Comparison of ENCODE assay signal across 1 cellular context in the genomic region with DNA sequence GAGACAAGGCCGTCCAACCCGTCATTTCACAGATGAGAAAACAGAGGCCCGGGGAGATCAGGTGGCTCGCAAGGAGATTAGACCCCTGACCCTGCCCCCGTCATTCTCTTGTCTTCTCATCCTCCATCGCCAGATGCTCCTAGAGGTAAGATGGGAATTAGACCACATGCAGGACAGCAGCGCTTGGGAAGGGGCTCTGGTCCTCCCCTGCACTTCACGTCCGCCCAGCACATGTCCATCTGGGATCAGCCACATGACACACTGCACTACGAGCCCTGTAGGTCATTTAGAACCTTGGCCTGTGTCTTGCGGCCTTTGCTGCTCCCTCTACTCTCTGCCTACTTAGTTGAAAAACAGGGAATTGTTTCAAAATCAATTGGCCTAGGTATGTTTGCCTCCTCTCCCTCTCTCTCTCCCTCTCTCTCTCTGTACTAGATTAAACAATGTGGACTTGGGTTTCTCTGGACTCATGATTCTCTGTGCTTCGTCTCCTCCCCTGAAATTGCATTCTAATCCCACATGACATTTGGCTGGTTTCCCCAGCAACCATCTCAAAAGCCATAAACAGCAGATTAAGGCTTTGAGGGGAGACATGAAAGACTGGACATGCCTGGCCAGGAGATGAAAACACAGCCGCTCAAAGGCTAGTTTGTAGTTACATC.
TF ChIP-seq lines count a peak whose summit lies in the region.

No MANE protein-coding gene starts in this region.

TF ChIP-seq in HepG2, 621 proteins besides CTCF, POLR2A, EP300 and RAD21 (continued from another document and continues in another):
- 0 out of 2 replicates have a peak, but pooled peaks have one; percentile 45 for TF ChIP-seq ZNF318 (CRISPR knock-in tag; IDR thresholded peaks at IDR 0.05)
- no peak for TF ChIP-seq ZNF329 (CRISPR knock-in tag; IDR thresholded peaks at IDR 0.05; ENCODE audit: low read depth)
- TF ChIP-seq TFDP1 (CRISPR knock-in tag; IDR thresholded peaks at IDR 0.05; ENCODE audit: borderline replicate concordance) = peak; percentile 78; the same call in 1 of the 2 replicates
- no peak for TF ChIP-seq NKX3-1 (CRISPR knock-in tag; IDR thresholded peaks at IDR 0.05)
- peak; percentile 95 for TF ChIP-seq ZNF430 (CRISPR knock-in tag; IDR thresholded peaks at IDR 0.05)
- peak; percentile 49; the same call in 1 of the 2 replicates for TF ChIP-seq ZNF574 (CRISPR knock-in tag; IDR thresholded peaks at IDR 0.05)
- TF ChIP-seq ZZZ3 (CRISPR knock-in tag; IDR thresholded peaks at IDR 0.05; ENCODE audit: borderline replicate concordance) = peak; percentile 69; the same call in 1 of the 2 replicates
- 0 out of 2 replicates have a peak, but pooled peaks have one; percentile 16 for TF ChIP-seq SMYD3 (CRISPR knock-in tag; IDR thresholded peaks at IDR 0.05)
- TF ChIP-seq, protein P1, sequence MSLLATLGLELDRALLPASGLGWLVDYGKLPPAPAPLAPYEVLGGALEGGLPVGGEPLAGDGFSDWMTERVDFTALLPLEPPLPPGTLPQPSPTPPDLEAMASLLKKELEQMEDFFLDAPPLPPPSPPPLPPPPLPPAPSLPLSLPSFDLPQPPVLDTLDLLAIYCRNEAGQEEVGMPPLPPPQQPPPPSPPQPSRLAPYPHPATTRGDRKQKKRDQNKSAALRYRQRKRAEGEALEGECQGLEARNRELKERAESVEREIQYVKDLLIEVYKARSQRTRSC (CRISPR knock-in tag; IDR thresholded peaks at IDR 0.05; ENCODE audit: low read depth) = peak; percentile 95; the same call in 1 of the 2 replicates
- peak; percentile 68 for TF ChIP-seq ONECUT2 (CRISPR knock-in tag; IDR thresholded peaks at IDR 0.05)
- TF ChIP-seq HOXA7 (CRISPR knock-in tag; IDR thresholded peaks at IDR 0.05) = no peak
- peak; percentile 86; the same call in 1 of the 2 replicates for TF ChIP-seq HINFP (CRISPR knock-in tag; IDR thresholded peaks at IDR 0.05; ENCODE audit: low read depth)
- TF ChIP-seq ZNF816 (CRISPR knock-in tag; IDR thresholded peaks at IDR 0.05; ENCODE audit: borderline replicate concordance) = 0 out of 2 replicates have a peak, but pooled peaks have one; percentile 36
- TF ChIP-seq, protein P2, sequence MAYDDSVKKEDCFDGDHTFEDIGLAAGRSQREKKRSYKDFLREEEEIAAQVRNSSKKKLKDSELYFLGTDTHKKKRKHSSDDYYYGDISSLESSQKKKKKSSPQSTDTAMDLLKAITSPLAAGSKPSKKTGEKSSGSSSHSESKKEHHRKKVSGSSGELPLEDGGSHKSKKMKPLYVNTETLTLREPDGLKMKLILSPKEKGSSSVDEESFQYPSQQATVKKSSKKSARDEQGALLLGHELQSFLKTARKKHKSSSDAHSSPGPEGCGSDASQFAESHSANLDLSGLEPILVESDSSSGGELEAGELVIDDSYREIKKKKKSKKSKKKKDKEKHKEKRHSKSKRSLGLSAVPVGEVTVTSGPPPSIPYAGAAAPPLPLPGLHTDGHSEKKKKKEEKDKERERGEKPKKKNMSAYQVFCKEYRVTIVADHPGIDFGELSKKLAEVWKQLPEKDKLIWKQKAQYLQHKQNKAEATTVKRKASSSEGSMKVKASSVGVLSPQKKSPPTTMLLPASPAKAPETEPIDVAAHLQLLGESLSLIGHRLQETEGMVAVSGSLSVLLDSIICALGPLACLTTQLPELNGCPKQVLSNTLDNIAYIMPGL (CRISPR knock-in tag; IDR thresholded peaks at IDR 0.05; ENCODE audit: borderline replicate concordance in 1 of 2, low read depth in 1 of 2) = peak in 1 of 2 experiments; percentile 80; a peak in 3 of 4 replicates
- TF ChIP-seq ZNF747 (CRISPR knock-in tag; IDR thresholded peaks at IDR 0.05; ENCODE audit: borderline replicate concordance) = 0 out of 2 replicates have a peak, but pooled peaks have one; percentile 36
- TF ChIP-seq ZNF556 (CRISPR knock-in tag; IDR thresholded peaks at IDR 0.05; ENCODE audit: borderline replicate concordance) = peak; percentile 79
- TF ChIP-seq, protein P3, sequence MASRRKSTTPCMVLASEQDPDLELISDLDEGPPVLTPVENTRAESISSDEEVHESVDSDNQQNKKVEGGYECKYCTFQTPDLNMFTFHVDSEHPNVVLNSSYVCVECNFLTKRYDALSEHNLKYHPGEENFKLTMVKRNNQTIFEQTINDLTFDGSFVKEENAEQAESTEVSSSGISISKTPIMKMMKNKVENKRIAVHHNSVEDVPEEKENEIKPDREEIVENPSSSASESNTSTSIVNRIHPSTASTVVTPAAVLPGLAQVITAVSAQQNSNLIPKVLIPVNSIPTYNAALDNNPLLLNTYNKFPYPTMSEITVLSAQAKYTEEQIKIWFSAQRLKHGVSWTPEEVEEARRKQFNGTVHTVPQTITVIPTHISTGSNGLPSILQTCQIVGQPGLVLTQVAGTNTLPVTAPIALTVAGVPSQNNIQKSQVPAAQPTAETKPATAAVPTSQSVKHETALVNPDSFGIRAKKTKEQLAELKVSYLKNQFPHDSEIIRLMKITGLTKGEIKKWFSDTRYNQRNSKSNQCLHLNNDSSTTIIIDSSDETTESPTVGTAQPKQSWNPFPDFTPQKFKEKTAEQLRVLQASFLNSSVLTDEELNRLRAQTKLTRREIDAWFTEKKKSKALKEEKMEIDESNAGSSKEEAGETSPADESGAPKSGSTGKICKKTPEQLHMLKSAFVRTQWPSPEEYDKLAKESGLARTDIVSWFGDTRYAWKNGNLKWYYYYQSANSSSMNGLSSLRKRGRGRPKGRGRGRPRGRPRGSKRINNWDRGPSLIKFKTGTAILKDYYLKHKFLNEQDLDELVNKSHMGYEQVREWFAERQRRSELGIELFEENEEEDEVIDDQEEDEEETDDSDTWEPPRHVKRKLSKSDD (CRISPR knock-in tag; IDR thresholded peaks at IDR 0.05; ENCODE audit: low read depth) = peak; percentile 76
- TF ChIP-seq PRDM10 (CRISPR knock-in tag; IDR thresholded peaks at IDR 0.05; ENCODE audit: low read depth) = no peak
- peak; percentile 64; the same call in 1 of the 2 replicates for TF ChIP-seq ZBTB7B (CRISPR knock-in tag; IDR thresholded peaks at IDR 0.05)
- TF ChIP-seq ZNF253 (CRISPR knock-in tag; IDR thresholded peaks at IDR 0.05; ENCODE audit: borderline replicate concordance) = no peak
- peak; percentile 59; the same call in 1 of the 2 replicates for TF ChIP-seq SNAPC2 (CRISPR knock-in tag; IDR thresholded peaks at IDR 0.05)
- TF ChIP-seq GZF1 (CRISPR knock-in tag; IDR thresholded peaks at IDR 0.05) = peak; percentile 63; the same call in 1 of the 2 replicates
- no peak for TF ChIP-seq MAFF (IDR thresholded peaks at IDR 0.05; ENCODE audit: low read depth, low read length)
- TF ChIP-seq ZNF160 (CRISPR knock-in tag; IDR thresholded peaks at IDR 0.05) = peak; percentile 67; the same call in 1 of the 2 replicates
- no peak for TF ChIP-seq CBX1 (IDR thresholded peaks at IDR 0.05; ENCODE audit: low read depth)
- no peak for TF ChIP-seq MED13 (CRISPR knock-in tag; IDR thresholded peaks at IDR 0.05)
